32 cellular contexts compared by ENCODE assay signal in genomic region chr10:73902351-73902750, GRCh38. TPM values are rescaled to one million over a fixed set of nuclear protein-coding genes. Genes with fewer than 3 reads are reported as not detected.
A peak's percentile ranks its signal among the peaks of the same experiment; 100 is the strongest.
DNase-seq lines count a peak whose midpoint lies in the region; ATAC-seq, FAIRE-seq and TF ChIP-seq lines count a peak whose summit lies in the region.
"Had no signal": no experiment of that assay in that cellular context is flagged by ENCODE, and none has a peak within 500 bp of the region (broad histone marks: within the 10 kb centered on the region; RNA-seq: fewer than 3 reads in every experiment).

No MANE protein-coding gene starts in this region.

- TF ChIP-seq POLR2A in A549 (IDR thresholded peaks at IDR 0.05; ENCODE audit: low read length) (no peak), transverse colon (IDR thresholded peaks at IDR 0.05) (no peak)

- H2AFZ ChIP-seq in Loucy (ENCODE audit: low read length) = peak overlapping the region; percentile 11
- H2AFZ ChIP-seq: PC-9 had no signal

- no peak overlapping the region for H3K27ac Mint-ChIP-seq in activated T-helper 2 cell treated with anti-CD3 and anti-CD28 coated beads, Interferon-gamma antibody, Interleukin-2, Interleukin-4, amounts not matched to agents 10 μg/mL and 5 μg/mL and 100 μg/mL, durations not matched to agents 14 hours and 24 hours and 36 hours
- H3K27ac Mint-ChIP-seq: CD8-positive, alpha-beta T cell had no signal

- H3K9ac ChIP-seq in Loucy (ENCODE audit: low read depth, low read length, poor library complexity, severe bottlenecking) (no peak overlapping the region), liver (ENCODE audit: low read depth in 1 of 2, low read length in 2 of 2) (no peak overlapping the region)

- peak overlapping the region; percentile 69; the same call in 1 of the 3 replicates for H3K4me2 ChIP-seq in A549
- H3K4me2 ChIP-seq in Loucy (ENCODE audit: low read depth, low read length, poor library complexity, severe bottlenecking) = no peak overlapping the region
- H3K4me2 ChIP-seq: PC-9 had no signal

- H3K27ac ChIP-seq in A549 = peak overlapping the region; percentile 29 to 96
- no peak overlapping the region for H3K27ac ChIP-seq in liver (ENCODE audit: low read depth in 1 of 2, low read length in 2 of 2)
- no peak overlapping the region for H3K27ac ChIP-seq in transverse colon
- H3K27ac ChIP-seq: dorsolateral prefrontal cortex, gastroesophageal sphincter, PC-9, psoas muscle, testis, uterus, WERI-Rb-1 had no signal

- WGBS in A549 (ENCODE audit: missing lambda C conversion rate) = 90% methylated on average over 2 of the region's 2 CpGs
- WGBS in liver = 80% methylated on average over 2 of the region's 2 CpGs
- WGBS in transverse colon (ENCODE audit: low coverage in 1 of 2), 2 donors = 94 to 100% methylated on average over 1 to 2 of the region's 2 CpGs

- ATAC-seq in A549 = no peak
- ATAC-seq: CD8-positive, alpha-beta T cell; gastroesophageal sphincter; left colon; psoas muscle had no signal

- peaks cover 8% of the 10 kb centered on the region for H3K4me1 Mint-ChIP-seq in activated T-helper 2 cell treated with anti-CD3 and anti-CD28 coated beads, Interferon-gamma antibody, Interleukin-2, Interleukin-4, amounts not matched to agents 10 μg/mL and 5 μg/mL and 100 μg/mL, durations not matched to agents 14 hours and 24 hours and 36 hours (ENCODE audit: low read depth)
- H3K4me1 Mint-ChIP-seq: central memory CD8-positive, alpha-beta T cell had no signal

- H3K27me3 Mint-ChIP-seq in activated T-helper 2 cell treated with anti-CD3 and anti-CD28 coated beads, Interferon-gamma antibody, Interleukin-2, Interleukin-4, amounts not matched to agents 10 μg/mL and 5 μg/mL and 100 μg/mL, durations not matched to agents 14 hours and 24 hours and 36 hours (ENCODE audit: low read depth) = peaks cover 6% of the 10 kb centered on the region

- CTCF ChIA-PET in A549 (lab: Yijun Ruan, JAX) = interaction anchor here (0.6 to 26.6 kb wide), 7 partner anchors 11 to 199 kb away, joined by 3 to 936 read pairs (median 8); no protein-coding TSS in a partner anchor

- no peak for TF ChIP-seq EP300 in A549 (IDR thresholded peaks at IDR 0.05)
- TF ChIP-seq EP300 in transverse colon (IDR thresholded peaks at IDR 0.05; ENCODE audit: low read depth) = no peak

- no peaks in the 10 kb centered on the region for H3K36me3 Mint-ChIP-seq in activated T-helper 2 cell treated with anti-CD3 and anti-CD28 coated beads, Interferon-gamma antibody, Interleukin-2, Interleukin-4, amounts not matched to agents 10 μg/mL and 5 μg/mL and 100 μg/mL, durations not matched to agents 14 hours and 24 hours and 36 hours (ENCODE audit: low read depth)
- H3K36me3 Mint-ChIP-seq: CD8-positive, alpha-beta T cell had no signal

- no peak for FAIRE-seq in A549 (lab: Jason Lieb, UNC)
- FAIRE-seq: G401.6, GM18507 had no signal

- in situ Hi-C loops in transverse colon (cut with MboI; ENCODE audit: low pct_ligation_motif_present in 1 of 4, low pct_unique_long_range_greater_than_20kb in 1 of 4, low sequenced_read_pairs in 3 of 4) = no loop called here

- H3K4me1 ChIP-seq in A549 = peaks cover 68% of the 10 kb centered on the region
- peaks cover 14% of the 10 kb centered on the region for H3K4me1 ChIP-seq in Loucy (ENCODE audit: insufficient read depth, low read length, poor library complexity, severe bottlenecking)
- peaks cover 2 to 23% (median 11%) of the 10 kb centered on the region in 4 donors for H3K4me1 ChIP-seq in liver (ENCODE audit: control insufficient read depth in 4 of 4, insufficient read depth in 4 of 4, low read length in 3 of 4)
- H3K4me1 ChIP-seq in transverse colon = peaks cover 0 to 20% (median 6%) of the 10 kb centered on the region in 4 donors
- H3K4me1 ChIP-seq: uterus had no signal

- H3K9me2 ChIP-seq in Loucy (replicated peaks; ENCODE audit: low read depth, low read length) = no peaks in the 10 kb centered on the region

- H3K36me3 ChIP-seq in Loucy (ENCODE audit: insufficient read depth, low read length) (no peaks in the 10 kb centered on the region), liver (ENCODE audit: control insufficient read depth in 4 of 4, insufficient read depth in 3 of 4, low read depth in 1 of 4, low read length in 3 of 4) (no peaks in the 10 kb centered on the region), transverse colon (no peaks in the 10 kb centered on the region)
- H3K36me3 ChIP-seq: gastroesophageal sphincter, uterus, WERI-Rb-1 had no signal

- TF ChIP-seq CTCF in A549 (IDR thresholded peaks at IDR 0.05) = no peak
- no peak for TF ChIP-seq CTCF in Loucy (conservative IDR thresholded peaks at IDR 0.05; ENCODE audit: low read length)
- TF ChIP-seq CTCF in liver (IDR thresholded peaks at IDR 0.05; ENCODE audit: low read depth, low read length, missing input control) = no peak
- TF ChIP-seq CTCF in transverse colon (IDR thresholded peaks at IDR 0.05) = no peak

- H3K4me3 ChIP-seq in A549 (no peak overlapping the region), Loucy (ENCODE audit: low read length, poor library complexity, severe bottlenecking) (no peak overlapping the region), liver (ENCODE audit: low read depth in 1 of 3, low read length in 3 of 3) (no peak overlapping the region), transverse colon (no peak overlapping the region)
- H3K4me3 ChIP-seq: dorsolateral prefrontal cortex, gastroesophageal sphincter, PC-9, psoas muscle, testis, uterus had no signal

- TF ChIP-seq RAD21 in A549 (conservative IDR thresholded peaks at IDR 0.05 in 1 of 2, IDR thresholded peaks at IDR 0.05 in 1 of 2) (no peak), liver (IDR thresholded peaks at IDR 0.05) (no peak)

- no peaks in the 10 kb centered on the region for H3F3A ChIP-seq in Loucy (ENCODE audit: low read depth)

- no peaks in the 10 kb centered on the region for H3K9me3 Mint-ChIP-seq in activated T-helper 2 cell treated with anti-CD3 and anti-CD28 coated beads, Interferon-gamma antibody, Interleukin-2, Interleukin-4, amounts not matched to agents 10 μg/mL and 5 μg/mL and 100 μg/mL, durations not matched to agents 14 hours and 24 hours and 36 hours
- H3K9me3 Mint-ChIP-seq: CD8-positive, alpha-beta T cell; central memory CD8-positive, alpha-beta T cell had no signal

- no peaks in the 10 kb centered on the region for H4K20me1 ChIP-seq in Loucy (ENCODE audit: insufficient read depth, low read length, poor library complexity, severe bottlenecking)

- intact Hi-C loops in activated T-helper 2 cell treated with anti-CD3 and anti-CD28 coated beads, Interferon-gamma antibody, Interleukin-2, Interleukin-4, amounts not matched to agents 10 μg/mL and 5 μg/mL and 100 μg/mL, durations not matched to agents 14 hours and 24 hours and 36 hours (cut with micrococcal nuclease) = no loop called here
- intact Hi-C loops in transverse colon (cut with DNase I; ENCODE audit: low total_unique reads) = no loop called here

- POLR2A ChIA-PET in A549 (lab: Yijun Ruan, JAX) = no interaction called here

- no peak for DNase-seq in A549 (ENCODE audit: low read depth in 1 of 2, low spot score in 1 of 2)
- peak; percentile 35 for DNase-seq in OCI-M1 (lab: John Stamatoyannopoulos, UW)
- DNase-seq in HT-29 (ENCODE audit: low spot score) = no peak
- DNase-seq in activated T-helper 2 cell treated with anti-CD3 and anti-CD28 coated beads, Interferon-gamma antibody, Interleukin-2, Interleukin-4, amounts not matched to agents 10 μg/mL and 5 μg/mL and 100 μg/mL, durations not matched to agents 14 hours and 24 hours and 36 hours (ENCODE audit: low spot score) = no peak
- no peak for DNase-seq in NCI-H2227 (lab: John Stamatoyannopoulos, UW; ENCODE audit: unreplicated experiment)
- no peak for DNase-seq in transverse colon
- DNase-seq: 8988T; activated CD4-positive, alpha-beta T cell treated with anti-CD3 and anti-CD28 coated beads for 48 hours; activated gamma-delta T cell treated with Interleukin-2 at 50 U/mL for 16 hours; activated T-cell treated with anti-CD3 and anti-CD28 coated beads, Interleukin-2, amount 50 U/mL, for 1 hour; CD8-positive, alpha-beta T cell; dorsolateral prefrontal cortex; hippocampal formation; left colon; NCI-H1436; NCI-H446; NCI-H82; nucleus accumbens; PC-9; psoas muscle; Right ventricle myocardium superior; stimulated activated CD4-positive, alpha-beta T cell treated with anti-CD3 and anti-CD28 coated beads, Interleukin-15, amount 100 ng/mL, for 24 hours; stimulated activated naive CD4-positive, alpha-beta T cell; testis; uterus; WERI-Rb-1 had no signal

- H3K4me3 Mint-ChIP-seq in activated T-helper 2 cell treated with anti-CD3 and anti-CD28 coated beads, Interferon-gamma antibody, Interleukin-2, Interleukin-4, amounts not matched to agents 10 μg/mL and 5 μg/mL and 100 μg/mL, durations not matched to agents 14 hours and 24 hours and 36 hours (ENCODE audit: low read depth) = no peak overlapping the region
- H3K4me3 Mint-ChIP-seq: CD8-positive, alpha-beta T cell; central memory CD8-positive, alpha-beta T cell had no signal

- no peaks in the 10 kb centered on the region for H3K79me2 ChIP-seq in Loucy (ENCODE audit: insufficient read depth, low read length)

- H3K27me3 ChIP-seq in Loucy (ENCODE audit: insufficient read depth, low read length, poor library complexity, severe bottlenecking) (no peaks in the 10 kb centered on the region), liver (ENCODE audit: control insufficient read depth in 4 of 4, insufficient read depth in 4 of 4, low read length in 3 of 4) (no peaks in the 10 kb centered on the region), transverse colon (no peaks in the 10 kb centered on the region)
- H3K27me3 ChIP-seq: gastroesophageal sphincter, testis, uterus had no signal

- H3K9me3 ChIP-seq in A549 (no peaks in the 10 kb centered on the region), Loucy (ENCODE audit: insufficient read depth, low read depth, low read length) (no peaks in the 10 kb centered on the region), liver (ENCODE audit: control insufficient read depth in 4 of 4, low read length in 3 of 4) (no peaks in the 10 kb centered on the region), transverse colon (no peaks in the 10 kb centered on the region)
- H3K9me3 ChIP-seq: gastroesophageal sphincter, psoas muscle, testis, uterus had no signal

RNA-seq across cellular contexts. Expression of gene PLAU, which starts 8.6 kb away (rescaled TPM):
- polyA plus RNA-seq in A549 (2011; rRNA removed) = 75.8 and 84.3 TPM in 2 replicates
- polyA plus RNA-seq in A549 (2012; cell fraction: cytosol; rRNA removed) = 78.1 and 96.1 TPM in 2 replicates
- polyA plus RNA-seq in A549 (2012; cell fraction: nucleus; rRNA removed) = 128 and 152 TPM in 2 replicates
- 82.6 to 88.3 TPM (median 87.2 TPM) in 3 replicates for polyA plus RNA-seq in A549 (2017; fragmentation: RNase III; extraction: RNeasy Plus Mini Kit Qiagen cat#74134 plus additional on column Dnase treatment)
- 47.2 and 50.6 TPM in 2 replicates for polyA minus RNA-seq in A549 (2011; rRNA and poly(A)+ RNA removed)
- 1 to 10 TPM in 1 of 2 donors, under 1 TPM in 1; 0.67 to 1.0 TPM for total RNA-seq in liver
- under 1 TPM; 0.40 to 0.91 TPM for polyA plus RNA-seq in liver
- total RNA-seq in HT-29 (2014; rRNA removed; shearing (Covaris generic)) = 0.15 and 0.21 TPM in 2 replicates
- total RNA-seq in activated T-helper 2 cell treated with anti-CD3 and anti-CD28 coated beads, Interferon-gamma antibody, Interleukin-2, Interleukin-4, amounts not matched to agents 10 μg/mL and 5 μg/mL and 100 μg/mL, durations not matched to agents 14 hours and 24 hours and 36 hours = 1.7 and 1.8 TPM in 2 replicates
- 1 to 10 TPM in 3 of 4 donors, under 1 TPM in 1; 0.75 to 8.0 (median 2.3) TPM for total RNA-seq in transverse colon

RNA-seq across cellular contexts. Expression of gene CAMK2G, which starts 28.0 kb away (rescaled TPM):
- polyA plus RNA-seq in A549 (2011; rRNA removed) (22.6 and 27.5 TPM in 2 replicates), A549 (2017; fragmentation: RNase III; extraction: RNeasy Plus Mini Kit Qiagen cat#74134 plus additional on column Dnase treatment) (22.8 to 26.6 TPM (median 25.5 TPM) in 3 replicates), liver (10 to 100 TPM in 1 of 2 donors, 1 to 10 TPM in 1; 6.8 to 10.4 TPM)
- 30.6 and 33.7 TPM in 2 replicates for polyA plus RNA-seq in A549 (2012; cell fraction: cytosol; rRNA removed)
- polyA plus RNA-seq in A549 (2012; cell fraction: nucleus; rRNA removed) = 61.5 and 75.3 TPM in 2 replicates
- 22.9 and 33.4 TPM in 2 replicates for polyA minus RNA-seq in A549 (2011; rRNA and poly(A)+ RNA removed)
- total RNA-seq in liver (10 to 100 TPM in 1 of 2 donors, 1 to 10 TPM in 1; 9.3 to 18.3 TPM), transverse colon (100 to 1,000 TPM in 1 of 4 donors, 10 to 100 TPM in 3; 72.0 to 131 (median 83.0) TPM)
- 44.2 and 48.3 TPM in 2 replicates for total RNA-seq in HT-29 (2014; rRNA removed; shearing (Covaris generic))
- 25.8 and 26.4 TPM in 2 replicates for total RNA-seq in activated T-helper 2 cell treated with anti-CD3 and anti-CD28 coated beads, Interferon-gamma antibody, Interleukin-2, Interleukin-4, amounts not matched to agents 10 μg/mL and 5 μg/mL and 100 μg/mL, durations not matched to agents 14 hours and 24 hours and 36 hours

Comparison
In these comparisons a context has a peak if more than half of its experiments do, and no peak if none do; other contexts are left out.
1. H3K27ac ChIP-seq: peak in A549 (2 of 2); none in liver (0 of 2) and transverse colon (0 of 4).